In genomic region chr12:105457026-105457425, GRCh38 we compare ENCODE assay signal across 23 cellular contexts.
DNase-seq lines count a peak whose midpoint lies in the region; ATAC-seq, FAIRE-seq and TF ChIP-seq lines count a peak whose summit lies in the region.
"Had no signal": no experiment of that assay in that cellular context is flagged by ENCODE, and none has a peak within 500 bp of the region (broad histone marks: within the 10 kb centered on the region; RNA-seq: fewer than 3 reads in every experiment).

No MANE protein-coding gene starts in this region.

- ATAC-seq in IMR-90 (ENCODE audit: low read depth) (no peak), heart right ventricle (peak in 6 of 8 donors; percentile 42 to 80 (median 57)), psoas muscle (peak; percentile 87 to 93 (median 88)), HG03095 (IDR thresholded peaks at IDR 0.05; ENCODE audit: unreplicated experiment) (no peak)
- ATAC-seq: GM12878, HCT116 had no signal

- no peak overlapping the region for H3K56ac ChIP-seq in IMR-90 (ENCODE audit: extremely low read depth, insufficient read depth, low read length)

- no peak overlapping the region for H2AK9ac ChIP-seq in IMR-90 (replicated peaks; ENCODE audit: low read depth, low read length, poor library complexity)

- POLR2A ChIA-PET in IMR-90 (lab: Charles Lee; ENCODE audit: unreplicated experiment): no interaction called here

- H3K27me3 ChIP-seq in IMR-90 (ENCODE audit: control insufficient read depth, insufficient read depth, low read length) (no peaks in the 10 kb centered on the region; the same call in 1 of the 2 replicates), astrocyte (ENCODE audit: insufficient read depth, low read length) (no peaks in the 10 kb centered on the region), heart right ventricle (no peaks in the 10 kb centered on the region), psoas muscle (ENCODE audit: insufficient read depth in 3 of 3, low read length in 2 of 3) (no peaks in the 10 kb centered on the region)

- H3K36me3 Mint-ChIP-seq in astrocyte (ENCODE audit: low read depth, unreplicated experiment) (no peaks in the 10 kb centered on the region), mesothelial cell of epicardium (no peaks in the 10 kb centered on the region)

- H3K27me3 Mint-ChIP-seq in astrocyte (ENCODE audit: low read depth, unreplicated experiment) (no peaks in the 10 kb centered on the region), mesothelial cell of epicardium (ENCODE audit: low read depth) (no peaks in the 10 kb centered on the region)

- TF ChIP-seq POLR2A in IMR-90 (IDR thresholded peaks at IDR 0.05; ENCODE audit: low read depth, low read length): no peak

- H3K36me3 ChIP-seq in IMR-90 (ENCODE audit: control insufficient read depth, insufficient read depth, low read length) (no peaks in the 10 kb centered on the region), astrocyte (ENCODE audit: insufficient read depth, low read length) (no peaks in the 10 kb centered on the region), heart right ventricle (no peaks in the 10 kb centered on the region), psoas muscle (ENCODE audit: insufficient read depth in 1 of 2, low read depth in 1 of 2) (no peaks in the 10 kb centered on the region)

- in situ Hi-C loops in IMR-90 (cut with MboI; ENCODE audit: low sequenced_read_pairs): no loop called here

- no peaks in the 10 kb centered on the region for H4K20me1 ChIP-seq in IMR-90 (ENCODE audit: insufficient read depth, low read length)
- H4K20me1 ChIP-seq in astrocyte (ENCODE audit: insufficient read depth, low read length): no peaks in the 10 kb centered on the region

- H2BK5ac ChIP-seq in IMR-90 (ENCODE audit: low read depth, low read length, poor library complexity, severe bottlenecking): no peak overlapping the region

- H3K27ac ChIP-seq in IMR-90 (ENCODE audit: insufficient read depth, low read length) (no peak overlapping the region), astrocyte (ENCODE audit: low read depth, low read length) (no peak overlapping the region), heart right ventricle (peak overlapping the region in 6 of 10 donors; percentile 4 to 75 (median 50)), psoas muscle (peak overlapping the region; percentile 54)
- H3K27ac ChIP-seq: C4-2B had no signal

- no peaks in the 10 kb centered on the region for H3K79me1 ChIP-seq in IMR-90 (ENCODE audit: low read depth in 1 of 2, low read length in 2 of 2)

- H3K4me3 Mint-ChIP-seq in astrocyte (ENCODE audit: unreplicated experiment): no peak overlapping the region
- no peak overlapping the region for H3K4me3 Mint-ChIP-seq in mesothelial cell of epicardium

- no peak overlapping the region for H2AFZ ChIP-seq in IMR-90 (replicated peaks; ENCODE audit: low read length, poor library complexity)
- no peak overlapping the region for H2AFZ ChIP-seq in astrocyte (ENCODE audit: low read depth, low read length)

- no peaks in the 10 kb centered on the region for H3K4me1 ChIP-seq in IMR-90 (ENCODE audit: control insufficient read depth, insufficient read depth, low read length)
- H3K4me1 ChIP-seq in astrocyte (ENCODE audit: insufficient read depth, low read length): peaks cover 12% of the 10 kb centered on the region
- H3K4me1 ChIP-seq in heart right ventricle: peaks cover 0 to 36% (median 15%) of the 10 kb centered on the region in 9 donors
- peaks cover 12% of the 10 kb centered on the region for H3K4me1 ChIP-seq in psoas muscle

- no peak overlapping the region for H2BK120ac ChIP-seq in IMR-90 (ENCODE audit: low read depth, low read length)

- peaks cover 4% of the 10 kb centered on the region for H3K9me3 ChIP-seq in IMR-90 (ENCODE audit: control insufficient read depth, insufficient read depth, low read length)
- no peaks in the 10 kb centered on the region for H3K9me3 ChIP-seq in astrocyte (ENCODE audit: insufficient read depth, low read depth, low read length)
- peaks cover 0 to 12% (median 5%) of the 10 kb centered on the region in 11 donors for H3K9me3 ChIP-seq in heart right ventricle
- H3K9me3 ChIP-seq in psoas muscle: peaks cover 6% of the 10 kb centered on the region

- no peak overlapping the region for H4K8ac ChIP-seq in IMR-90 (ENCODE audit: low read depth in 2 of 2, low read length in 2 of 2)

- no peak overlapping the region for H3K4me2 ChIP-seq in IMR-90 (ENCODE audit: low read depth, low read length)
- peak overlapping the region; percentile 27 for H3K4me2 ChIP-seq in astrocyte (ENCODE audit: low read length)

- H4K5ac ChIP-seq in IMR-90 (ENCODE audit: low read depth, low read length): no peak overlapping the region

- dilution Hi-C loops in IMR-90 (cut with HindIII; ENCODE audit: low sequenced_read_pairs, unreplicated experiment): no loop called here

- no peak overlapping the region for H4K91ac ChIP-seq in IMR-90 (ENCODE audit: insufficient read depth, low read depth, low read length)

- BruUV-seq in IMR-90 (replicated peaks; lab: Mats Ljungman, UMichigan): no TSS peak

- H3K27ac Mint-ChIP-seq in astrocyte (ENCODE audit: unreplicated experiment) (no peak overlapping the region), mesothelial cell of epicardium (no peak overlapping the region)

- H2BK15ac ChIP-seq in IMR-90 (ENCODE audit: low read depth, low read length): no peak overlapping the region

- H3K4me3 ChIP-seq in IMR-90 (ENCODE audit: insufficient read depth, low read depth, low read length) (no peak overlapping the region), astrocyte (ENCODE audit: insufficient read depth, low read depth, low read length) (no peak overlapping the region), heart right ventricle (no peak overlapping the region), psoas muscle (peak overlapping the region; percentile 9)
- H3K4me3 ChIP-seq: GM12878 had no signal

- intact Hi-C loops in IMR-90 (cut with micrococcal nuclease): no loop called here
- intact Hi-C loops in heart right ventricle (cut with DNase I): no loop called here
- intact Hi-C loops in psoas muscle (cut with DNase I): no loop called here

- H2AK5ac ChIP-seq in IMR-90 (ENCODE audit: low read depth, low read length): no peak overlapping the region

- TF ChIP-seq CTCF in IMR-90 (conservative IDR thresholded peaks at IDR 0.05; ENCODE audit: low read depth, low read length) (no peak), astrocyte (IDR thresholded peaks at IDR 0.05; ENCODE audit: insufficient read depth, low read depth, low read length) (no peak), heart right ventricle (IDR thresholded peaks at IDR 0.05) (no peak), psoas muscle (IDR thresholded peaks at IDR 0.05) (no peak), mesothelial cell of epicardium (IDR thresholded peaks at IDR 0.05; ENCODE audit: unreplicated experiment) (no peak)

- no peak overlapping the region for H3K4ac ChIP-seq in IMR-90 (ENCODE audit: low read depth, low read length)

- TF ChIP-seq RAD21 in IMR-90 (IDR thresholded peaks at IDR 0.05; ENCODE audit: low read length): no peak

- H3K18ac ChIP-seq in IMR-90 (ENCODE audit: low read depth, low read length): no peak overlapping the region

- no peak overlapping the region for H3K23ac ChIP-seq in IMR-90 (ENCODE audit: low read depth, low read length)

- no peak for FAIRE-seq in astrocyte (lab: Jason Lieb, UNC)
- FAIRE-seq: D721Med, GM12878, GM19239 had no signal

- H2BK20ac ChIP-seq in IMR-90 (ENCODE audit: low read depth, low read length): no peak overlapping the region

- H3K79me2 ChIP-seq in astrocyte (ENCODE audit: insufficient read depth, low read length): no peaks in the 10 kb centered on the region

- CTCF ChIA-PET in IMR-90 (lab: Yijun Ruan, JAX): no interaction called here

- H3K9me3 Mint-ChIP-seq in astrocyte (ENCODE audit: unreplicated experiment) (peaks cover 7% of the 10 kb centered on the region), mesothelial cell of epicardium (peaks cover 14% of the 10 kb centered on the region)

- H3K14ac ChIP-seq in IMR-90 (replicated peaks; ENCODE audit: low read depth, low read length): no peak overlapping the region

- H3K4me1 Mint-ChIP-seq in astrocyte (ENCODE audit: low read depth, unreplicated experiment): peaks cover 42% of the 10 kb centered on the region
- peaks cover 39% of the 10 kb centered on the region for H3K4me1 Mint-ChIP-seq in mesothelial cell of epicardium

- no peaks in the 10 kb centered on the region for H3K9me1 ChIP-seq in IMR-90 (ENCODE audit: insufficient read depth, low read length)

- H3K9ac ChIP-seq in IMR-90 (ENCODE audit: low read depth, low read length): no peak overlapping the region
- no peak overlapping the region for H3K9ac ChIP-seq in astrocyte (ENCODE audit: low read length)

- DNase-seq in IMR-90 (peak; percentile 19), astrocyte (ENCODE audit: low read depth) (peak; percentile 65), heart right ventricle (no peak), psoas muscle (no peak), mesothelial cell of epicardium (ENCODE audit: low spot score in 2 of 2, unreplicated experiment in 2 of 2) (no peak)
- no peak for DNase-seq in activated CD4-positive, alpha-beta T cell treated with anti-CD3 and anti-CD28 coated beads, Interleukin-2, amount 50 U/mL, for 4 hours
- DNase-seq: AML-193, DMS79 treated with DMSO at 0.1 percent for 48 hours, GF-D8, GOT3, Kasumi-1, NCI-H1105, NCI-H1694, NCI-H510A treated with DMSO at 0.1 percent for 48 hours, NCI-H82, OCI-M1, SHP77 treated with DMSO at 0.1 percent for 48 hours had no signal

TF ChIP-seq in IMR-90, 13 proteins besides CTCF, POLR2A, EP300 and RAD21 (continues in another document):
- TF ChIP-seq NFE2L2 (IDR thresholded peaks at IDR 0.05; ENCODE audit: low read depth, low read length): no peak
- no peak for TF ChIP-seq USF2 (IDR thresholded peaks at IDR 0.05; ENCODE audit: low read depth, low read length)
- TF ChIP-seq MAFK (IDR thresholded peaks at IDR 0.05; ENCODE audit: low read depth, low read length): no peak
- TF ChIP-seq SMC3 (IDR thresholded peaks at IDR 0.05; ENCODE audit: low read depth, low read length): no peak
- TF ChIP-seq CEBPB (IDR thresholded peaks at IDR 0.05; ENCODE audit: low read depth, low read length): no peak
- no peak for TF ChIP-seq FOS (IDR thresholded peaks at IDR 0.05; ENCODE audit: low read depth, low read length)
- TF ChIP-seq MXI1 (IDR thresholded peaks at IDR 0.05; ENCODE audit: borderline replicate concordance, low read depth, low read length): no peak
- no peak for TF ChIP-seq RCOR1 (IDR thresholded peaks at IDR 0.05; ENCODE audit: insufficient replicate concordance, low read length)
- TF ChIP-seq CHD1 (IDR thresholded peaks at IDR 0.05; ENCODE audit: low read depth, low read length): no peak

Comparison
In these comparisons a context has a peak if more than half of its experiments do, and no peak if none do; other contexts are left out.
1. ATAC-seq: peak in heart right ventricle (6 of 8) and psoas muscle (4 of 4); none in IMR-90 (single experiment) and HG03095 (single experiment).
2. DNase-seq: peak in IMR-90 (single experiment) and astrocyte (single experiment); none in heart right ventricle (0 of 2), psoas muscle (0 of 2), mesothelial cell of epicardium (0 of 2) and activated CD4-positive, alpha-beta T cell treated with anti-CD3 and anti-CD28 coated beads, Interleukin-2, amount 50 U/mL, for 4 hours (0 of 2).
3. H3K27ac ChIP-seq: peak in heart right ventricle (6 of 10) and psoas muscle (single experiment); none in IMR-90 (single experiment) and astrocyte (single experiment).